6 cellular contexts compared by ENCODE assay signal in genomic region chrX:117610806-117611205, GRCh38.
"Had no signal": no experiment of that assay in that cellular context is flagged by ENCODE, and none has a peak within 500 bp of the region (broad histone marks: within the 10 kb centered on the region; RNA-seq: fewer than 3 reads in every experiment).

No MANE protein-coding gene starts in this region.

- H3K4me3 ChIP-seq: GM23248, HAP-1 had no signal

- H3K9me3 ChIP-seq: HAP-1 had no signal

- H3K9me3 Mint-ChIP-seq: HFFc6 had no signal

- H3K36me3 ChIP-seq: HAP-1 had no signal

- H3K27ac Mint-ChIP-seq: HFFc6 had no signal

- H3K4me3 Mint-ChIP-seq: HFFc6 had no signal

- DNase-seq: GM23248, GOT3, H7, HFFc6, IMR-90 had no signal
